Comparison of ENCODE assay signal across 25 cellular contexts in the genomic region with DNA sequence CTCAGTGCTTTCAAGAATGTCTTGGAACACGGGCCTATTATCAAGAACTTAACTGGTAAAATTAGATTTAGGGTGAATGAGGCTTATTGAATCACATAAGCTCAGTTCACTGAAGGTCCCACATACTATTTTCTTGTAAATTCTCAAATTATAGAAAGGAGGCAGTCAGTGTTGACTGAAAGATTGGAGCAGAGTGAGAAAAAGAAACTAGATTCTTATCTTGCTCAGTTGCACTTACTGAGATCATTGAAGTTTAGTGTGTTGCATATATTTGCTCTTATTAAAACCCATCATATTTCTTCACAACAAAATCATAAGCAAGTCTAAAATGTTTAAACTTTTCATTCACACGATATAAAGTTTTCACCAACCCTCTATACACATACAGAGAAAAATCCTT. TPM values are rescaled to one million over a fixed set of nuclear protein-coding genes. Genes with fewer than 3 reads are reported as not detected.
A peak's percentile ranks its signal among the peaks of the same experiment; 100 is the strongest.
DNase-seq lines count a peak whose midpoint lies in the region; ATAC-seq, FAIRE-seq and TF ChIP-seq lines count a peak whose summit lies in the region.
"Had no signal": no experiment of that assay in that cellular context is flagged by ENCODE, and none has a peak within 500 bp of the region (broad histone marks: within the 10 kb centered on the region; RNA-seq: fewer than 3 reads in every experiment).

No MANE protein-coding gene starts in this region.

- peaks cover 5% of the 10 kb centered on the region for H3K9me3 Mint-ChIP-seq in activated naive CD8-positive, alpha-beta T cell (ENCODE audit: low read depth)
- H3K9me3 Mint-ChIP-seq in activated naive CD8-positive, alpha-beta T cell treated with anti-CD3 and anti-CD28 coated beads for 36 hours = peaks cover 8% of the 10 kb centered on the region

- H3K27ac ChIP-seq in MM.1S (ENCODE audit: low read length) (no peak overlapping the region), left lung (no peak overlapping the region)
- H3K27ac ChIP-seq: epithelial cell of prostate, GM23248, lower lobe of right lung, neutrophil, stomach, tibial artery had no signal

- peak overlapping the region; percentile 67 for H3K27ac Mint-ChIP-seq in activated naive CD8-positive, alpha-beta T cell
- H3K27ac Mint-ChIP-seq in activated naive CD8-positive, alpha-beta T cell treated with anti-CD3 and anti-CD28 coated beads for 36 hours = no peak overlapping the region
- H3K27ac Mint-ChIP-seq: progenitor cell of endocrine pancreas had no signal

- DNase-seq in activated naive CD8-positive, alpha-beta T cell treated with anti-CD3 and anti-CD28 coated beads for 36 hours = no peak
- DNase-seq in MM.1S (no peak), left lung (no peak), frontal cortex (ENCODE audit: low spot score in 2 of 2) (no peak), AG20443 (ENCODE audit: low spot score) (no peak)
- DNase-seq in central memory CD4-positive, alpha-beta T cell = peak; percentile 21
- DNase-seq: activated T-cell treated with anti-CD3 and anti-CD28 coated beads for 4 hours, cerebellar nuclear complex, DMS79, GM23248, lower lobe of right lung, NCI-H1694, NCI-H524, Peyer's patch, SIG-M5, stomach, tibial artery had no signal

- H3K4me3 ChIP-seq in MM.1S (ENCODE audit: low read length) = no peak overlapping the region
- H3K4me3 ChIP-seq in left lung = no peak overlapping the region
- H3K4me3 ChIP-seq: GM23248, K562, lower lobe of right lung, Peyer's patch, stomach, tibial artery had no signal

- intact Hi-C loops in left lung (cut with DNase I) = no loop called here

- peaks cover 32% of the 10 kb centered on the region for H3K4me1 ChIP-seq in MM.1S (ENCODE audit: low read length)
- H3K4me1 ChIP-seq in left lung = peaks cover 0 to 3% of the 10 kb centered on the region in 2 donors
- H3K4me1 ChIP-seq: tibial artery had no signal

- no peaks in the 10 kb centered on the region for H3K27me3 Mint-ChIP-seq in activated naive CD8-positive, alpha-beta T cell
- H3K27me3 Mint-ChIP-seq in activated naive CD8-positive, alpha-beta T cell treated with anti-CD3 and anti-CD28 coated beads for 36 hours = peaks cover 5% of the 10 kb centered on the region
- H3K27me3 Mint-ChIP-seq: progenitor cell of endocrine pancreas had no signal

- H3K9ac ChIP-seq in MM.1S (ENCODE audit: low read length) = no peak overlapping the region
- H3K9ac ChIP-seq: GM23248 had no signal

- no peaks in the 10 kb centered on the region; the same call in 1 of the 2 replicates for H3K36me3 ChIP-seq in MM.1S (replicated peaks; ENCODE audit: insufficient read depth, low read length)
- no peaks in the 10 kb centered on the region for H3K36me3 ChIP-seq in left lung
- H3K36me3 ChIP-seq: lower lobe of right lung, neutrophil, Peyer's patch, stomach, tibial artery had no signal

- H3K79me2 ChIP-seq in MM.1S (ENCODE audit: low read length) = peaks cover 11% of the 10 kb centered on the region

- TF ChIP-seq CTCF in MM.1S (IDR thresholded peaks at IDR 0.05; ENCODE audit: low read length) (no peak), left lung (IDR thresholded peaks at IDR 0.05) (no peak)

- no peak for ATAC-seq in left lung
- ATAC-seq: K562, lower lobe of right lung, sciatic nerve had no signal

- H3K4me2 ChIP-seq in MM.1S (ENCODE audit: low read depth, low read length) = peak overlapping the region; percentile 3; the same call in 1 of the 2 replicates

- peaks cover 14% of the 10 kb centered on the region for H3F3A ChIP-seq in MM.1S (ENCODE audit: insufficient read depth, low read length)

- peaks cover 7% of the 10 kb centered on the region for H3K36me3 Mint-ChIP-seq in activated naive CD8-positive, alpha-beta T cell
- H3K36me3 Mint-ChIP-seq in activated naive CD8-positive, alpha-beta T cell treated with anti-CD3 and anti-CD28 coated beads for 36 hours = peaks cover 7% of the 10 kb centered on the region

- H3K27me3 ChIP-seq in MM.1S (replicated peaks; ENCODE audit: insufficient read depth, low read length) (no peaks in the 10 kb centered on the region), left lung (no peaks in the 10 kb centered on the region)
- H3K27me3 ChIP-seq: neutrophil, Peyer's patch, stomach, tibial artery had no signal

- peaks cover 60% of the 10 kb centered on the region for H3K4me1 Mint-ChIP-seq in activated naive CD8-positive, alpha-beta T cell (ENCODE audit: low read depth)
- H3K4me1 Mint-ChIP-seq in activated naive CD8-positive, alpha-beta T cell treated with anti-CD3 and anti-CD28 coated beads for 36 hours = peaks cover 48% of the 10 kb centered on the region

- no peak overlapping the region for H3K4me3 Mint-ChIP-seq in activated naive CD8-positive, alpha-beta T cell
- H3K4me3 Mint-ChIP-seq in activated naive CD8-positive, alpha-beta T cell treated with anti-CD3 and anti-CD28 coated beads for 36 hours = no peak overlapping the region

- H3K9me2 ChIP-seq in MM.1S (replicated peaks; ENCODE audit: insufficient read depth, low read length) = no peaks in the 10 kb centered on the region

- no peak overlapping the region for H2AFZ ChIP-seq in MM.1S (ENCODE audit: low read length)
- H2AFZ ChIP-seq: GM23248 had no signal

- H3K9me3 ChIP-seq in MM.1S (replicated peaks; ENCODE audit: insufficient read depth, low read length) = no peaks in the 10 kb centered on the region
- peaks cover 0 to 9% of the 10 kb centered on the region in 2 donors for H3K9me3 ChIP-seq in left lung
- H3K9me3 ChIP-seq: neutrophil, Peyer's patch had no signal

- H4K20me1 ChIP-seq in MM.1S (ENCODE audit: insufficient read depth, low read length) = no peaks in the 10 kb centered on the region

- FAIRE-seq in frontal cortex (lab: Jason Lieb, UNC) = no peak
- FAIRE-seq: K562 had no signal

RNA-seq across cellular contexts. Expression of a gene that starts 3.9 kb away (rescaled TPM):
- 1 to 10 TPM; 8.4 to 9.4 TPM for total RNA-seq in activated naive CD8-positive, alpha-beta T cell treated with anti-CD3 and anti-CD28 coated beads for 36 hours
- 10 to 100 TPM in 1 of 2 donors, 1 to 10 TPM in 1; 7.9 to 32.3 TPM for total RNA-seq in left lung
- 6.5 TPM for total RNA-seq in frontal cortex
- total RNA-seq: GM23248, HT-29, K562, kidney epithelial cell had no signal
